In the genomic region with DNA sequence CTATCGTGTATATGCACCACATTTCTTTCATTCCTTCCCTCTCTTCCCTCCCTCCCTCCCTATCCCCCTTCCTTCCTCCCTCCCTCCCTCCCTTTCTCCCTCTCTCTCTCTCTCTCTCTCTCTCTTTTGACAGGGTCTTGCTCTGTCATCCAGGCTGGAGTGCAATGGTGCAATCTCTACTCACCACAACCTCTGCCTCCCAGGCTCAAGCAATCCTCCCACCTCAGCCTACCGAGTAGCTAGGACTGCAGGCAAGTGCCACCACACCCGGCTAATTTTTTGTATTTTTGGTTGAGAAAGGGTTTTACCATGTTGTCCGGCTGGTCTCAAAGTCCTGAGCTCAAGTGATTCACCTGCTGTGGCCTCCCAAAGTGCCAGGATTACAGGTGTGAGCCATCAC, we compare ENCODE assay signal across 15 cellular contexts. TPM values are rescaled to one million over a fixed set of nuclear protein-coding genes. Genes with fewer than 3 reads are reported as not detected.
A peak's percentile ranks its signal among the peaks of the same experiment; 100 is the strongest.
DNase-seq lines count a peak whose midpoint lies in the region; ATAC-seq, FAIRE-seq and TF ChIP-seq lines count a peak whose summit lies in the region.
"Had no signal": no experiment of that assay in that cellular context is flagged by ENCODE, and none has a peak within 500 bp of the region (broad histone marks: within the 10 kb centered on the region; RNA-seq: fewer than 3 reads in every experiment).

No MANE protein-coding gene starts in this region.

- H3K4me3 Mint-ChIP-seq in Calu3 (ENCODE audit: low read depth, unreplicated experiment) (peak overlapping the region; percentile 74), nephron progenitor cell (peak overlapping the region; percentile 44)
- peak overlapping the region; percentile 50 for H3K4me3 Mint-ChIP-seq in activated naive CD8-positive, alpha-beta T cell treated with anti-CD3 and anti-CD28 coated beads for 36 hours

- BruUV-seq in Calu3 (replicated peaks; lab: Mats Ljungman, UMichigan) = no TSS peak

- no peaks in the 10 kb centered on the region for H3K36me3 ChIP-seq in esophagus muscularis mucosa
- no peaks in the 10 kb centered on the region for H3K36me3 ChIP-seq in pancreas
- H3K36me3 ChIP-seq: heart left ventricle, neural progenitor cell had no signal

- intact Hi-C loops in Calu3 (cut with micrococcal nuclease; ENCODE audit: unreplicated experiment) (no loop called here), esophagus muscularis mucosa (cut with DNase I) (loop anchor here (10.0 kb wide), 1 partner anchor 873 kb away; the partner anchor contains the start of gene TRMO), pancreas (cut with DNase I) (no loop called here)

- H3K9me3 ChIP-seq in esophagus muscularis mucosa (no peaks in the 10 kb centered on the region), pancreas (no peaks in the 10 kb centered on the region)

- H3K4me1 Mint-ChIP-seq in Calu3 (ENCODE audit: low read depth, unreplicated experiment) (peaks cover 23% of the 10 kb centered on the region), nephron progenitor cell (peaks cover 29% of the 10 kb centered on the region)
- peaks cover 23% of the 10 kb centered on the region for H3K4me1 Mint-ChIP-seq in activated naive CD8-positive, alpha-beta T cell treated with anti-CD3 and anti-CD28 coated beads for 36 hours

- H3K9me3 Mint-ChIP-seq in Calu3 (ENCODE audit: low read depth, unreplicated experiment) (no peaks in the 10 kb centered on the region), nephron progenitor cell (peaks cover 17% of the 10 kb centered on the region)
- peaks cover 12% of the 10 kb centered on the region for H3K9me3 Mint-ChIP-seq in activated naive CD8-positive, alpha-beta T cell treated with anti-CD3 and anti-CD28 coated beads for 36 hours

- no peak for TF ChIP-seq POLR2A in esophagus muscularis mucosa (IDR thresholded peaks at IDR 0.05; ENCODE audit: low read depth)

- H3K27ac Mint-ChIP-seq in Calu3 (ENCODE audit: unreplicated experiment) (no peak overlapping the region), nephron progenitor cell (no peak overlapping the region)
- H3K27ac Mint-ChIP-seq in activated naive CD8-positive, alpha-beta T cell treated with anti-CD3 and anti-CD28 coated beads for 36 hours = no peak overlapping the region
- H3K27ac Mint-ChIP-seq: neural progenitor cell had no signal

- ATAC-seq in pancreas = no peak

- peaks cover 7 to 58% (median 40%) of the 10 kb centered on the region in 4 donors for H3K4me1 ChIP-seq in esophagus muscularis mucosa
- peaks cover 0 to 7% (median 0%) of the 10 kb centered on the region in 3 donors for H3K4me1 ChIP-seq in pancreas

- TF ChIP-seq CTCF in Calu3 (IDR thresholded peaks at IDR 0.05; ENCODE audit: unreplicated experiment) (no peak), nephron progenitor cell (IDR thresholded peaks at IDR 0.05) (no peak), esophagus muscularis mucosa (IDR thresholded peaks at IDR 0.05) (no peak), pancreas (IDR thresholded peaks at IDR 0.05) (no peak)

- H3K36me3 Mint-ChIP-seq in Calu3 (ENCODE audit: insufficient read depth, unreplicated experiment) (peaks cover 8% of the 10 kb centered on the region), nephron progenitor cell (ENCODE audit: low read depth) (no peaks in the 10 kb centered on the region)
- H3K36me3 Mint-ChIP-seq in activated naive CD8-positive, alpha-beta T cell treated with anti-CD3 and anti-CD28 coated beads for 36 hours = peaks cover 12% of the 10 kb centered on the region

- H3K4me3 ChIP-seq in esophagus muscularis mucosa (no peak overlapping the region), pancreas (no peak overlapping the region)

- WGBS in esophagus muscularis mucosa = 84% methylated on average over 4 of the region's 4 CpGs
- WGBS in pancreas, 2 donors = 85 to 90% methylated on average over 4 of the region's 4 CpGs

- CTCF ChIA-PET in Calu3 (lab: Charles Lee) = interaction anchor here (0.6 kb wide), 1 partner anchor 1352 kb away, joined by 5 read pairs; no protein-coding TSS in a partner anchor

- no peak for FAIRE-seq in pancreas (lab: Jason Lieb, UNC)
- FAIRE-seq: islet of Langerhans, urothelium cell line had no signal

- H3K27me3 ChIP-seq in esophagus muscularis mucosa = no peaks in the 10 kb centered on the region
- H3K27me3 ChIP-seq in pancreas = no peaks in the 10 kb centered on the region
- H3K27me3 ChIP-seq: heart left ventricle had no signal

- DNase-seq in activated CD8-positive, alpha-beta memory T cell treated with anti-CD3 and anti-CD28 coated beads for 24 hours = peak; percentile 28
- DNase-seq in activated CD8-positive, alpha-beta memory T cell treated with anti-CD3 and anti-CD28 coated beads, Interleukin-2, amount 50 U/mL, for 48 hours = no peak
- DNase-seq in Calu3 = no peak
- DNase-seq in activated naive CD8-positive, alpha-beta T cell treated with anti-CD3 and anti-CD28 coated beads for 36 hours = no peak
- DNase-seq in nephron progenitor cell = no peak
- DNase-seq in A172 (ENCODE audit: low spot score) = no peak
- DNase-seq in esophagus muscularis mucosa (ENCODE audit: extremely low spot score) = no peak
- no peak for DNase-seq in pancreas
- DNase-seq: ACHN; heart left ventricle; retina; stimulated activated naive CD4-positive, alpha-beta T cell treated with Interleukin-2 at 50 U/mL for 16 hours had no signal

- no peaks in the 10 kb centered on the region for H3K27me3 Mint-ChIP-seq in Calu3 (ENCODE audit: unreplicated experiment)
- no peaks in the 10 kb centered on the region for H3K27me3 Mint-ChIP-seq in activated naive CD8-positive, alpha-beta T cell treated with anti-CD3 and anti-CD28 coated beads for 36 hours
- H3K27me3 Mint-ChIP-seq in nephron progenitor cell (ENCODE audit: low read depth, poor library complexity) = peaks cover 28% of the 10 kb centered on the region

- no peak for TF ChIP-seq EP300 in esophagus muscularis mucosa (IDR thresholded peaks at IDR 0.05)

- H3K27ac ChIP-seq in esophagus muscularis mucosa (replicated peaks in 1 of 4) = no peak overlapping the region
- no peak overlapping the region for H3K27ac ChIP-seq in pancreas
- H3K27ac ChIP-seq: neural progenitor cell had no signal

RNA-seq across cellular contexts. Expression of gene ANKS6, which starts 1.1 kb away (rescaled TPM):
- total RNA-seq in Calu3 (2022) (31.5 and 32.2 TPM in 2 replicates), esophagus muscularis mucosa (10 to 100 TPM; 15.8 to 31.4 (median 23.6) TPM), pancreas (10 to 100 TPM; 10.6 to 17.6 (median 11.9) TPM)
- total RNA-seq in activated naive CD8-positive, alpha-beta T cell treated with anti-CD3 and anti-CD28 coated beads for 36 hours = 10 to 100 TPM; 17.9 to 21.8 TPM
- 30.8 and 39.4 TPM in 2 replicates for total RNA-seq in A172 (2014; rRNA removed; shearing (Covaris generic))
- 10 to 100 TPM; 17.4 to 20.6 TPM for polyA plus RNA-seq in pancreas

RNA-seq across cellular contexts. Expression of gene GALNT12, which starts 10.0 kb away (rescaled TPM):
- total RNA-seq in Calu3 (2022) (49.2 and 51.2 TPM in 2 replicates), esophagus muscularis mucosa (10 to 100 TPM; 12.4 to 22.4 (median 16.2) TPM), pancreas (10 to 100 TPM in 3 of 6 donors, 1 to 10 TPM in 3; 8.7 to 12.2 (median 10.1) TPM)
- 10 to 100 TPM in 1 of 2 experiments, 1 to 10 TPM in 1; 9.2 to 10.9 TPM for total RNA-seq in activated naive CD8-positive, alpha-beta T cell treated with anti-CD3 and anti-CD28 coated beads for 36 hours
- 4.0 and 5.4 TPM in 2 replicates for total RNA-seq in A172 (2014; rRNA removed; shearing (Covaris generic))
- 1 to 10 TPM; 4.2 to 7.3 TPM for polyA plus RNA-seq in pancreas
